Comparison of ENCODE assay signal across 8 cellular contexts in genomic region chrX:10015711-10016515, GRCh38. TPM values are rescaled to one million over a fixed set of nuclear protein-coding genes. Genes with fewer than 3 reads are reported as not detected.
DNase-seq lines count a peak whose midpoint lies in the region; ATAC-seq and TF ChIP-seq lines count a peak whose summit lies in the region.

No MANE protein-coding gene starts in this region.

- ATAC-seq in GM18868 (IDR thresholded peaks at IDR 0.05; ENCODE audit: unreplicated experiment), result peak; percentile 16
- no peak for ATAC-seq in HG03097 (IDR thresholded peaks at IDR 0.05; ENCODE audit: low FRiP score, unreplicated experiment)

- H3K79me2 ChIP-seq in ACC112 (ENCODE audit: control insufficient read depth, insufficient read depth, low read length, unreplicated experiment), result peaks cover 51% of the 10 kb centered on the region

- H3K27me3 ChIP-seq in ACC112 (ENCODE audit: insufficient read depth, low read length) (no peaks in the 10 kb centered on the region), NT2/D1 (ENCODE audit: insufficient read depth, insufficient read length) (no peaks in the 10 kb centered on the region), colonic mucosa (no peaks in the 10 kb centered on the region), tibial nerve (peaks cover 0 to 11% of the 10 kb centered on the region in 2 donors)

- H3K4me3 ChIP-seq in ACC112 (ENCODE audit: low read depth, low read length) (peak overlapping the region; percentile 98), NT2/D1 (ENCODE audit: insufficient read length, low read depth) (peak overlapping the region; percentile 61), colonic mucosa (peak overlapping the region; percentile 25), tibial nerve (peak overlapping the region; percentile 36 to 66 (median 54))

- no peak for TF ChIP-seq EP300 in tibial nerve (IDR thresholded peaks at IDR 0.05)

- H3K27ac ChIP-seq in ACC112 (ENCODE audit: low read depth, low read length) (peak overlapping the region; percentile 88), colonic mucosa (peak overlapping the region; percentile 52), tibial nerve (peak overlapping the region; percentile 73 to 93 (median 83))

- H3K36me3 ChIP-seq in ACC112 (ENCODE audit: insufficient read depth, low read length), result no peaks in the 10 kb centered on the region
- peaks cover 17% of the 10 kb centered on the region for H3K36me3 ChIP-seq in NT2/D1 (ENCODE audit: insufficient read depth, insufficient read length, low read length)
- H3K36me3 ChIP-seq in colonic mucosa, result no peaks in the 10 kb centered on the region
- no peaks in the 10 kb centered on the region for H3K36me3 ChIP-seq in tibial nerve

- peaks cover 40% of the 10 kb centered on the region for H3K4me1 ChIP-seq in ACC112 (ENCODE audit: control insufficient read depth, insufficient read depth, low read length, unreplicated experiment)
- H3K4me1 ChIP-seq in NT2/D1 (ENCODE audit: insufficient read depth, insufficient read length), result peaks cover 3% of the 10 kb centered on the region
- no peaks in the 10 kb centered on the region for H3K4me1 ChIP-seq in colonic mucosa
- peaks cover 0 to 13% (median 0%) of the 10 kb centered on the region in 4 donors for H3K4me1 ChIP-seq in tibial nerve

- peak overlapping the region; percentile 85 for H3K9ac ChIP-seq in NT2/D1 (ENCODE audit: insufficient read length, low read depth)
- peak overlapping the region; percentile 13 to 34 for H3K9ac ChIP-seq in colonic mucosa (ENCODE audit: low read depth in 2 of 2, low read length in 2 of 2)

- DNase-seq in NT2/D1 (ENCODE audit: low read depth, low spot score) (no peak), colonic mucosa (peak; percentile 23), medulla oblongata (ENCODE audit: extremely low spot score) (peak; percentile 6), tibial nerve (ENCODE audit: low spot score in 2 of 2) (no peak), HCEC 1CT (no peak)

- intact Hi-C loops in colonic mucosa (cut with DNase I), result no loop called here

- no peak for TF ChIP-seq POLR2A in tibial nerve (IDR thresholded peaks at IDR 0.05)

- TF ChIP-seq CTCF in colonic mucosa (IDR thresholded peaks at IDR 0.05) (no peak), tibial nerve (IDR thresholded peaks at IDR 0.05) (no peak)

- WGBS in tibial nerve, 2 donors, result 33% methylated on average over 8 of the region's 88 CpGs; no CpG with 5 or more reads in 1 of the 2 donors

- H3K9me3 ChIP-seq in NT2/D1 (ENCODE audit: insufficient read depth, low read length) (peaks cover 14% of the 10 kb centered on the region), colonic mucosa (no peaks in the 10 kb centered on the region), tibial nerve (no peaks in the 10 kb centered on the region)

- H2AFZ ChIP-seq in ACC112 (ENCODE audit: low read length, unreplicated experiment), result no peak overlapping the region

RNA-seq across cellular contexts. Expression of gene CLDN34, which starts 48.8 kb away (rescaled TPM):
- total RNA-seq in colonic mucosa (under 1 TPM; 0.24 to 0.27 TPM), tibial nerve (not detected)

Comparison
In these comparisons a context has a peak if more than half of its experiments do, and no peak if none do; other contexts are left out.
1. H3K4me3 ChIP-seq: peak in every context shown above with its lines; median percentile 98 in ACC112; 61 in NT2/D1; 54 in tibial nerve; 25 in colonic mucosa.
2. DNase-seq: peak in colonic mucosa (single experiment) and medulla oblongata (single experiment); none in NT2/D1 (single experiment), tibial nerve (0 of 2) and HCEC 1CT (single experiment).
3. Peak in every context shown above with its lines, with median percentiles within 50 percentile points of each other: H3K27ac ChIP-seq.